12 cellular contexts compared by ENCODE assay signal in the genomic region with DNA sequence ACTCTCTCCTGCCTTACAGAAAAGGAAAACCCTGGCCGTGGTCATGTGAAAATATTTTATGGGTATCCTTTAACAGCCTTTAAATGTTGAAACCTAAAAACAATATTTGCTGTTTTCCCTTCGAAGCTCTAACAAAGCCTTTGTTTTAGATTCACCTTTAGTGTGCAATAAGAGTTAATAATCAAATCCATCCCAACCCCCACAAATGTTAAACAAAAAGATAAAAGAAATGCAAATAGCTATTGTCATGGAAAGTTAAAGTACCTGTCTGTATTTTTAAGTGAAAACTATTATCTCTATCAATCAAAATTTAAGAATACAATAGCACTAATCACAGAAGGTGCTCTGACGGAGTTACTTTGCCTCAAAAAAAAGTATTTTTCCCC.
DNase-seq lines count a peak whose midpoint lies in the region; ATAC-seq, FAIRE-seq and TF ChIP-seq lines count a peak whose summit lies in the region.
"Had no signal": no experiment of that assay in that cellular context is flagged by ENCODE, and none has a peak within 500 bp of the region (broad histone marks: within the 10 kb centered on the region; RNA-seq: fewer than 3 reads in every experiment).

No MANE protein-coding gene starts in this region.

- H3K4me3 ChIP-seq in HepG2 (replicated peaks in 1 of 3; ENCODE audit: insufficient read depth in 1 of 3, low read depth in 2 of 3, low read length in 3 of 3) (peak overlapping the region; percentile 66 to 75 (median 74); a peak in 5 of 6 replicates), right lobe of liver (no peak overlapping the region), brain microvascular endothelial cell (ENCODE audit: low read depth, low read length) (no peak overlapping the region), mucosa of descending colon (no peak overlapping the region), upper lobe of left lung (peak overlapping the region in 1 of 4 donors; percentile 40)
- H3K4me3 ChIP-seq: GM12878 had no signal

- no peak for TF ChIP-seq RAD21 in HepG2 (CRISPR knock-in tag; IDR thresholded peaks at IDR 0.05)

- 58% methylated on average over 3 of the region's 3 CpGs for WGBS in HepG2 (ENCODE audit: low lambda C conversion rate)
- WGBS in right lobe of liver (ENCODE audit: insufficient coverage, low coverage, low lambda C conversion rate, missing lambda C conversion rate): 63% methylated on average over 3 of the region's 3 CpGs
- WGBS in upper lobe of left lung, 2 donors: 54 to 74% methylated on average over 3 of the region's 3 CpGs

- H3K27ac ChIP-seq in HepG2 (ENCODE audit: extremely low read length, insufficient read depth, low read length) (peak overlapping the region; percentile 79), right lobe of liver (peak overlapping the region in 1 of 3 donors; percentile 39), brain microvascular endothelial cell (peak overlapping the region; percentile 74), upper lobe of left lung (peak overlapping the region in 3 of 4 donors; percentile 15 to 76 (median 57)), foreskin keratinocyte (no peak overlapping the region)

- no peak overlapping the region for H2AFZ ChIP-seq in HepG2 (ENCODE audit: low read length)
- H2AFZ ChIP-seq: parathyroid adenoma had no signal

- DNase-seq in HepG2 (ENCODE audit: low spot score): no peak
- no peak for DNase-seq in right lobe of liver
- no peak for DNase-seq in brain microvascular endothelial cell
- no peak for DNase-seq in mucosa of descending colon
- no peak for DNase-seq in upper lobe of left lung
- no peak for DNase-seq in foreskin keratinocyte
- no peak for DNase-seq in glutamatergic neuron
- DNase-seq: NK-92 treated with Interleukin-12 subunit alpha and Interleukin-12 subunit beta, amount 100 ng/mL, for 24 hours had no signal

- H3K9me3 ChIP-seq in HepG2 (ENCODE audit: low read length) (no peaks in the 10 kb centered on the region), right lobe of liver (no peaks in the 10 kb centered on the region), mucosa of descending colon (no peaks in the 10 kb centered on the region), upper lobe of left lung (no peaks in the 10 kb centered on the region)

- H3K9ac ChIP-seq in HepG2 (ENCODE audit: insufficient read depth, low read depth, low read length): no peak overlapping the region
- H3K9ac ChIP-seq: parathyroid adenoma had no signal

- no peaks in the 10 kb centered on the region for H4K20me1 ChIP-seq in HepG2 (ENCODE audit: insufficient read depth, low read length)

- no peaks in the 10 kb centered on the region for H3K27me3 ChIP-seq in HepG2 (ENCODE audit: control insufficient read depth in 1 of 2, insufficient read depth in 2 of 2, low read length in 2 of 2)
- no peaks in the 10 kb centered on the region for H3K27me3 ChIP-seq in right lobe of liver
- no peaks in the 10 kb centered on the region for H3K27me3 ChIP-seq in brain microvascular endothelial cell (replicated peaks)
- H3K27me3 ChIP-seq in upper lobe of left lung: no peaks in the 10 kb centered on the region
- H3K27me3 ChIP-seq in foreskin keratinocyte: no peaks in the 10 kb centered on the region

- no peaks in the 10 kb centered on the region for H3K36me3 Mint-ChIP-seq in glutamatergic neuron (ENCODE audit: unreplicated experiment)

- CTCF ChIA-PET in HepG2 (lab: Yijun Ruan, JAX; ENCODE audit: low intra/inter-chr PET ratio, low total read pairs): no interaction called here

- peaks cover 66% of the 10 kb centered on the region for H3K4me1 ChIP-seq in HepG2 (ENCODE audit: insufficient read depth, low read length)
- peaks cover 0 to 27% (median 3%) of the 10 kb centered on the region in 4 donors for H3K4me1 ChIP-seq in right lobe of liver
- H3K4me1 ChIP-seq in mucosa of descending colon (ENCODE audit: low read depth): peaks cover 7% of the 10 kb centered on the region
- H3K4me1 ChIP-seq in upper lobe of left lung: peaks cover 3 to 30% (median 8%) of the 10 kb centered on the region in 4 donors
- H3K4me1 ChIP-seq in foreskin keratinocyte: no peaks in the 10 kb centered on the region
- H3K4me1 ChIP-seq: parathyroid adenoma had no signal

- no peaks in the 10 kb centered on the region for H3K9me3 Mint-ChIP-seq in glutamatergic neuron (ENCODE audit: unreplicated experiment)
- H3K9me3 Mint-ChIP-seq: CD14-positive monocyte had no signal

- no TSS peak for BruUV-seq in HepG2 (replicated peaks; lab: Mats Ljungman, UMichigan)

- H3K4me1 Mint-ChIP-seq in glutamatergic neuron (ENCODE audit: low read depth, unreplicated experiment): peaks cover 59% of the 10 kb centered on the region

- POLR2A ChIA-PET in HepG2 (lab: Yijun Ruan, JAX): interaction anchor here (1.3 to 2.3 kb wide), 2 partner anchors 58 to 94 kb away, joined by 5 to 10 read pairs; no protein-coding TSS in a partner anchor

- TF ChIP-seq CTCF in HepG2 (CRISPR knock-in tag; IDR thresholded peaks at IDR 0.05) (no peak), right lobe of liver (IDR thresholded peaks at IDR 0.05) (no peak), brain microvascular endothelial cell (IDR thresholded peaks at IDR 0.05; ENCODE audit: low read depth, low read length, missing control alignments) (no peak), mucosa of descending colon (IDR thresholded peaks at IDR 0.05) (no peak), upper lobe of left lung (IDR thresholded peaks at IDR 0.05) (no peak), foreskin keratinocyte (conservative IDR thresholded peaks at IDR 0.05) (no peak), glutamatergic neuron (IDR thresholded peaks at IDR 0.05; ENCODE audit: partially characterized antibody, unreplicated experiment) (no peak)

- peak overlapping the region; percentile 90 for H3K4me2 ChIP-seq in HepG2 (ENCODE audit: low read depth, low read length)

- no peak for TF ChIP-seq POLR2A in HepG2 (IDR thresholded peaks at IDR 0.05; ENCODE audit: insufficient read depth in 1 of 2, low read depth in 2 of 2, low read length in 2 of 2)
- no peak for TF ChIP-seq POLR2A in right lobe of liver (IDR thresholded peaks at IDR 0.05)
- no peak for TF ChIP-seq POLR2A in upper lobe of left lung (IDR thresholded peaks at IDR 0.05)

- no peak for TF ChIP-seq EP300 in HepG2 (IDR thresholded peaks at IDR 0.05; ENCODE audit: low read depth in 2 of 2, low read length in 2 of 2)
- no peak for TF ChIP-seq EP300 in HepG2 (CRISPR knock-in tag; IDR thresholded peaks at IDR 0.05; ENCODE audit: borderline replicate concordance)
- TF ChIP-seq EP300 in upper lobe of left lung (IDR thresholded peaks at IDR 0.05): no peak

- H3K27ac Mint-ChIP-seq in glutamatergic neuron (ENCODE audit: unreplicated experiment): no peak overlapping the region

- intact Hi-C loops in HepG2 (cut with micrococcal nuclease; ENCODE audit: unreplicated experiment) (loop anchor here (2.0 to 5.0 kb wide), 3 partner anchors 47 to 297 kb away; no protein-coding TSS in a partner anchor), right lobe of liver (cut with DNase I) (no loop called here), mucosa of descending colon (cut with DNase I, micrococcal nuclease) (loop anchor here in 1 of 2 donors (10.0 kb wide), 1 partner anchor 179 kb away; no protein-coding TSS in a partner anchor)

- no peak overlapping the region for H3K4me3 Mint-ChIP-seq in glutamatergic neuron (ENCODE audit: unreplicated experiment)

- H3K79me2 ChIP-seq in HepG2 (ENCODE audit: insufficient read depth, low read length): peaks cover 39% of the 10 kb centered on the region
- H3K79me2 ChIP-seq: parathyroid adenoma had no signal

- ATAC-seq in HepG2 (no peak), right lobe of liver (no peak), mucosa of descending colon (peak; percentile 43), upper lobe of left lung (ENCODE audit: low FRiP score in 2 of 2) (no peak), foreskin keratinocyte (no peak), GM18511 (IDR thresholded peaks at IDR 0.05; ENCODE audit: unreplicated experiment) (no peak)
- ATAC-seq: GM12878 had no signal

- H3K36me3 ChIP-seq in HepG2 (replicated peaks in 1 of 2; ENCODE audit: control insufficient read depth in 1 of 2, insufficient read depth in 2 of 2, low read length in 2 of 2): peaks cover 0 to 4% of the 10 kb centered on the region in 2 experiments; a peak in 2 of 5 replicates
- H3K36me3 ChIP-seq in right lobe of liver: no peaks in the 10 kb centered on the region
- H3K36me3 ChIP-seq in brain microvascular endothelial cell (replicated peaks): no peaks in the 10 kb centered on the region
- no peaks in the 10 kb centered on the region for H3K36me3 ChIP-seq in mucosa of descending colon (ENCODE audit: low read depth)
- H3K36me3 ChIP-seq in upper lobe of left lung: no peaks in the 10 kb centered on the region

- in situ Hi-C loops in HepG2 (cut with HindIII; ENCODE audit: extremely low pct_ligation_motif_present, low pct_unique_long_range_greater_than_20kb) (no loop called here), brain microvascular endothelial cell (cut with HindIII; ENCODE audit: low pct_ligation_motif_present, low sequenced_read_pairs) (no loop called here)

- no peak for FAIRE-seq in HepG2 (lab: Jason Lieb, UNC)
- FAIRE-seq: GM12878 had no signal

- H3K27me3 Mint-ChIP-seq in glutamatergic neuron (ENCODE audit: unreplicated experiment): peaks cover 2% of the 10 kb centered on the region

TF ChIP-seq in HepG2, 621 proteins besides CTCF, POLR2A, EP300 and RAD21 (continues in another document):
- TF ChIP-seq, protein P1, sequence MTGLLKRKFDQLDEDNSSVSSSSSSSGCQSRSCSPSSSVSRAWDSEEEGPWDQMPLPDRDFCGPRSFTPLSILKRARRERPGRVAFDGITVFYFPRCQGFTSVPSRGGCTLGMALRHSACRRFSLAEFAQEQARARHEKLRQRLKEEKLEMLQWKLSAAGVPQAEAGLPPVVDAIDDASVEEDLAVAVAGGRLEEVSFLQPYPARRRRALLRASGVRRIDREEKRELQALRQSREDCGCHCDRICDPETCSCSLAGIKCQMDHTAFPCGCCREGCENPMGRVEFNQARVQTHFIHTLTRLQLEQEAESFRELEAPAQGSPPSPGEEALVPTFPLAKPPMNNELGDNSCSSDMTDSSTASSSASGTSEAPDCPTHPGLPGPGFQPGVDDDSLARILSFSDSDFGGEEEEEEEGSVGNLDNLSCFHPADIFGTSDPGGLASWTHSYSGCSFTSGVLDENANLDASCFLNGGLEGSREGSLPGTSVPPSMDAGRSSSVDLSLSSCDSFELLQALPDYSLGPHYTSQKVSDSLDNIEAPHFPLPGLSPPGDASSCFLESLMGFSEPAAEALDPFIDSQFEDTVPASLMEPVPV (CRISPR knock-in tag; IDR thresholded peaks at IDR 0.05): no peak
- TF ChIP-seq MED13 (CRISPR knock-in tag; IDR thresholded peaks at IDR 0.05) (no peak), JDP2 (CRISPR knock-in tag; IDR thresholded peaks at IDR 0.05; ENCODE audit: borderline replicate concordance) (no peak), ISL2 (CRISPR knock-in tag; IDR thresholded peaks at IDR 0.05) (no peak), RELA (CRISPR knock-in tag; IDR thresholded peaks at IDR 0.05) (no peak), SOX13 (IDR thresholded peaks at IDR 0.05) (no peak), SOX13 (CRISPR knock-in tag; conservative IDR thresholded peaks at IDR 0.05 in 1 of 2, IDR thresholded peaks at IDR 0.05 in 1 of 2) (peak in 1 of 2 experiments; percentile 63; a peak in 1 of 4 replicates)

Comparison
In these comparisons a context has a peak if more than half of its experiments do, and no peak if none do; other contexts are left out.
1. H3K4me3 ChIP-seq: peak in HepG2 (3 of 3); none in right lobe of liver (0 of 3), brain microvascular endothelial cell (single experiment) and mucosa of descending colon (single experiment).